Comparison of ENCODE assay signal across 8 cellular contexts in the genomic region with DNA sequence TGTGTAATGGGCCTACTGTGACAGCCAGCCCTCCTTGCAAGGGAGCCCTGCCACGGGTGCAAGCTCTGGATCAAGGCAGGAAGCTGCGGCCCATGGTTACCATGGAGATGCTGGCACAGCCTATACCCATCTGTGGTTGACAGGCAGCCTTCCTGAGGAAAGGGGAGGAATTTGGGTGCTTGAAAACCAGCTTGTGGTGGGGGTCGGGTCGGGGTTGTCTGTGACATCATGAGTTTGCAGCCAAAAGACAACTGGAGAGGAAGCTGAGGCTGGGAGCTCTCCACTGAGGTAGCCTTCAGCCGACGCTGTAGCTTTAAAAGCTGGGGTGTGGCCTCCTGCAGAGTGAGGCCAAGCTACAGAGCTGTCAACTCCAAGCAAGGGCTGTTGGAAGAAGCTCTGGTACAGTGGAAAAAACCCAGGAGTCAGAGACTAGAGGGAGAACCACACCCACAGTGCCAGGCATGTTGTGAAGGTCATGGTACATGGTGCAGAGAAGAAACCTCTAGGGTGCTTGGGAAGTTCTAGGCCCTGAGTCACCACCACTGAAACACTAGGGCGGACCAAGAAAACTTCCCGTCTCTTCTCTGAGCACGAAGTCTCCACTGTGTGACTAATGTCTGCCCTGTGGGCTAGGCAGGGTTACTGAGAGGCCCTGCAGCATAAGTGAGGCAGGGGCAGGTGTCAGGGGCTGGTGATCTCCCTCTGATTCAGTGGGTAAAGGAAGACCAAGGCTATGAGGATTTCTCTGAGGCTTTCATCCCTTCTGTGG. TPM values are rescaled to one million over a fixed set of nuclear protein-coding genes. Genes with fewer than 3 reads are reported as not detected.
DNase-seq lines count a peak whose midpoint lies in the region; ATAC-seq, FAIRE-seq and TF ChIP-seq lines count a peak whose summit lies in the region.

No MANE protein-coding gene starts in this region.

- H3K27me3 ChIP-seq in KMS-11 (ENCODE audit: insufficient read depth, low read depth) (no peaks in the 10 kb centered on the region), WERI-Rb-1 (ENCODE audit: insufficient read depth, low read depth, severe bottlenecking) (no peaks in the 10 kb centered on the region), bronchial epithelial cell (ENCODE audit: control insufficient read depth, insufficient read depth, low read length) (no peaks in the 10 kb centered on the region)

- H2AFZ ChIP-seq in KMS-11 (ENCODE audit: low read depth): peak overlapping the region; percentile 88

- no peaks in the 10 kb centered on the region for H3K79me2 ChIP-seq in KMS-11 (ENCODE audit: insufficient read depth, low read depth)

- peak; percentile 56 for DNase-seq in GM12864 (ENCODE audit: low read depth)
- DNase-seq in WERI-Rb-1: no peak
- DNase-seq in bronchial epithelial cell (ENCODE audit: low read depth): peak; percentile 100
- DNase-seq in left kidney (ENCODE audit: low read depth, low spot score): peak; percentile 8
- DNase-seq in stimulated activated CD4-positive, alpha-beta T cell treated with anti-CD3 and anti-CD28 coated beads, Interleukin-1b, Interleukin-23, amount 100 ng/mL, for 48 hours: peak; percentile 91
- DNase-seq in middle frontal gyrus (ENCODE audit: extremely low spot score, low spot score): no peak

- peak overlapping the region; percentile 87 for H3K4me2 ChIP-seq in KMS-11

- H3K4me3 ChIP-seq in GM12864 (ENCODE audit: low read depth, low read length): no peak overlapping the region
- H3K4me3 ChIP-seq in KMS-11 (IDR thresholded peaks at IDR 0.05; ENCODE audit: insufficient read depth, low read depth, low read length): no peak overlapping the region
- H3K4me3 ChIP-seq in WERI-Rb-1 (ENCODE audit: low read depth, low read length): no peak overlapping the region
- no peak overlapping the region for H3K4me3 ChIP-seq in bronchial epithelial cell (ENCODE audit: low read depth, low read length)

- no peak for TF ChIP-seq CTCF in GM12864 (IDR thresholded peaks at IDR 0.05; ENCODE audit: low read depth, low read length, missing control alignments)
- no peak for TF ChIP-seq CTCF in KMS-11 (conservative IDR thresholded peaks at IDR 0.05; ENCODE audit: low read depth, low read length)
- TF ChIP-seq CTCF in WERI-Rb-1 (IDR thresholded peaks at IDR 0.05; ENCODE audit: low read depth, low read length): no peak
- no peak for TF ChIP-seq CTCF in bronchial epithelial cell (IDR thresholded peaks at IDR 0.05; ENCODE audit: insufficient read depth, low read length, severe bottlenecking)

- peaks cover 37% of the 10 kb centered on the region for H3K4me1 ChIP-seq in KMS-11 (ENCODE audit: low read depth, poor library complexity, severe bottlenecking)

- H3K9me3 ChIP-seq in WERI-Rb-1 (ENCODE audit: severe bottlenecking): no peaks in the 10 kb centered on the region

- peak overlapping the region; percentile 79 for H3K9ac ChIP-seq in KMS-11

- H3K27ac ChIP-seq in KMS-11 (peak overlapping the region; percentile 99), WERI-Rb-1 (peak overlapping the region; percentile 55)

- H3K36me3 ChIP-seq in KMS-11 (ENCODE audit: insufficient read depth) (no peaks in the 10 kb centered on the region), WERI-Rb-1 (no peaks in the 10 kb centered on the region), bronchial epithelial cell (ENCODE audit: control insufficient read depth, insufficient read depth, low read length) (no peaks in the 10 kb centered on the region)

- H4K20me1 ChIP-seq in KMS-11 (ENCODE audit: insufficient read depth): no peaks in the 10 kb centered on the region

- peak; percentile 79 for ATAC-seq in GM21786 (IDR thresholded peaks at IDR 0.05; ENCODE audit: unreplicated experiment)

- FAIRE-seq in bronchial epithelial cell (lab: Jason Lieb, UNC): peak; percentile 93

RNA-seq across cellular contexts. Expression of a gene that starts 10.8 kb away (rescaled TPM):
- total RNA-seq in bronchial epithelial cell: 898 and 1,075 TPM in 2 replicates

RNA-seq across cellular contexts. Expression of a gene that starts 28.5 kb away (rescaled TPM):
- 0.26 and 1.7 TPM in 2 replicates for total RNA-seq in bronchial epithelial cell

Comparison
In these comparisons a context has a peak if more than half of its experiments do, and no peak if none do; other contexts are left out.
1. DNase-seq: peak in GM12864 (single experiment), bronchial epithelial cell (single experiment), left kidney (single experiment) and stimulated activated CD4-positive, alpha-beta T cell treated with anti-CD3 and anti-CD28 coated beads, Interleukin-1b, Interleukin-23, amount 100 ng/mL, for 48 hours (single experiment); none in WERI-Rb-1 (single experiment) and middle frontal gyrus (single experiment).